In genomic region chr4:38529189-38530115, GRCh38 we compare ENCODE assay signal across 1 cellular context.
TF ChIP-seq lines count a peak whose summit lies in the region.

No MANE protein-coding gene starts in this region.

TF ChIP-seq in Ishikawa, 13 proteins besides CTCF, POLR2A, EP300 and RAD21 (continued from another document):
- TF ChIP-seq REST (IDR thresholded peaks at IDR 0.05; ENCODE audit: low read depth) (no peak), EGR1 (IDR thresholded peaks at IDR 0.05) (no peak), YY1 (IDR thresholded peaks at IDR 0.05; ENCODE audit: low read depth) (no peak)
- TF ChIP-seq, protein P1, sequence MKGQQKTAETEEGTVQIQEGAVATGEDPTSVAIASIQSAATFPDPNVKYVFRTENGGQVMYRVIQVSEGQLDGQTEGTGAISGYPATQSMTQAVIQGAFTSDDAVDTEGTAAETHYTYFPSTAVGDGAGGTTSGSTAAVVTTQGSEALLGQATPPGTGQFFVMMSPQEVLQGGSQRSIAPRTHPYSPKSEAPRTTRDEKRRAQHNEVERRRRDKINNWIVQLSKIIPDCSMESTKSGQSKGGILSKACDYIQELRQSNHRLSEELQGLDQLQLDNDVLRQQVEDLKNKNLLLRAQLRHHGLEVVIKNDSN (IDR thresholded peaks at IDR 0.05) = peak; percentile 12; the same call in 1 of the 2 replicates
- TF ChIP-seq, protein P2, sequence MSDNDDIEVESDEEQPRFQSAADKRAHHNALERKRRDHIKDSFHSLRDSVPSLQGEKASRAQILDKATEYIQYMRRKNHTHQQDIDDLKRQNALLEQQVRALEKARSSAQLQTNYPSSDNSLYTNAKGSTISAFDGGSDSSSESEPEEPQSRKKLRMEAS (IDR thresholded peaks at IDR 0.05) = peak; percentile 42; the same call in 1 of the 2 replicates
